Comparison of ENCODE assay signal across 1 cellular context in genomic region chr19:29677001-29677781, GRCh38.
A peak's percentile ranks its signal among the peaks of the same experiment; 100 is the strongest.
TF ChIP-seq lines count a peak whose summit lies in the region.

No MANE protein-coding gene starts in this region.

TF ChIP-seq in HepG2, 621 proteins besides CTCF, POLR2A, EP300 and RAD21:
- TF ChIP-seq CREB1 (IDR thresholded peaks at IDR 0.05), result no peak
- TF ChIP-seq CREB1 (CRISPR knock-in tag; IDR thresholded peaks at IDR 0.05), result no peak
- peak; percentile 33 for TF ChIP-seq AGO2 (optimal IDR thresholded peaks at IDR 0.05; ENCODE audit: low read depth, low read length)
